In the genomic region with DNA sequence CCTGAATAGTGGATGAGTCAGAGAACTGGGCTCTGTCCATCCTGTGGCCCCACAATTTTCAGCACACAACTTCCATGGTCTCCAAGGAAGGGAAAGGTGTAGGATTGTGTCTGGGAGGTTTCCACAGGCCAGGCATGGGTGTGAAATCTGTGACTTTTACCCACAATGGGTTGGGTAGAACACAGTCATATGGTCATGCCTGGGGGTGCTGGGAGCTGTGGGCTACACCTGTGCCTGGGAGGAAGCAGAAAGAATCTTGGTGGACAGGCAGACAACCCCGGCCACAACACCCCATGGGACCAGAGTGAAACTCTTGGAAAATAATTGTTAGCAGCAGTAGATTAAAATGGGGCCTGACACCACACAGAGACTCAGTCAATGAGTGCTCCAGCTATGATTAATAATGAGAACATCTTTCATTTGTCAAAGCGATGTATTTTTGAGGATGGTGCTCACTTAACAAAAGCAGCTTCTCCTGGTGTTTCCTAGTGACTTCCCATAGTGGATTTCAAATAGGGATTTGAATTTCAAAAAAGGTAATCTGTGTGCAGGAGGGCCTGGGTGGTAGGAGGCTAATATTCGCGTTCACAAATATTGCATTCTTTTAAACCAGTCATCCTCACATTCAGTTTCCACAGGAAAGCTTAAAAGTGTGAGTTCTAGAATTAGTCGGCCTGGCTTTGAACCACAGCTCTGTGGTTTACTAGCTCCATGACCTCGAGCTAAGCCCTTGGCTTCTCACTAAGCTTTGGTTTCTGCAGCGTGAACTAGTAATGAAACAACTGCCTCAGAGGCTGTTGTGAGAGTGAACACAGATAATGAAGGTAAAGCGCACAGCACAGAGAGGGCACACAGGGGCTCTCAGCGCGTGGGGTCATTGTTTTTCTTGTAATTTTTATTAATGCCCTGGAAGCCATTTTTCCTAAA, we compare ENCODE assay signal across 15 cellular contexts.
DNase-seq lines count a peak whose midpoint lies in the region; ATAC-seq lines count a peak whose summit lies in the region.
"Had no signal": no experiment of that assay in that cellular context is flagged by ENCODE, and none has a peak within 500 bp of the region (broad histone marks: within the 10 kb centered on the region; RNA-seq: fewer than 3 reads in every experiment).

No MANE protein-coding gene starts in this region.

- H3K9me3 Mint-ChIP-seq in activated naive CD4-positive, alpha-beta T cell treated with anti-CD3 and anti-CD28 coated beads, Interleukin-2, amount 50 U/mL, for 72 hours = no peaks in the 10 kb centered on the region
- no peaks in the 10 kb centered on the region for H3K9me3 Mint-ChIP-seq in immature natural killer cell

- H3K36me3 Mint-ChIP-seq in activated naive CD4-positive, alpha-beta T cell treated with anti-CD3 and anti-CD28 coated beads, Interleukin-2, amount 50 U/mL, for 72 hours = no peaks in the 10 kb centered on the region
- peaks cover 0 to 4% (median 3%) of the 10 kb centered on the region in 3 donors for H3K36me3 Mint-ChIP-seq in immature natural killer cell

- H3K27me3 Mint-ChIP-seq in immature natural killer cell (ENCODE audit: low read depth in 3 of 3) = peaks cover 0 to 9% (median 4%) of the 10 kb centered on the region in 3 donors

- no peak overlapping the region for H3K27ac Mint-ChIP-seq in activated naive CD4-positive, alpha-beta T cell treated with anti-CD3 and anti-CD28 coated beads, Interleukin-2, amount 50 U/mL, for 72 hours
- peak overlapping the region in 4 of 6 donors; percentile 25 to 86 (median 40) for H3K27ac Mint-ChIP-seq in immature natural killer cell
- H3K27ac Mint-ChIP-seq: B cell had no signal

- ATAC-seq in activated naive CD4-positive, alpha-beta T cell treated with anti-CD3 and anti-CD28 coated beads, Interleukin-2, amount 50 U/mL, for 72 hours = peak; percentile 54 to 91
- ATAC-seq: HepG2 had no signal

- peak overlapping the region; percentile 57 to 76 (median 67) for H3K4me3 Mint-ChIP-seq in immature natural killer cell
- H3K4me3 Mint-ChIP-seq: B cell had no signal

- H3K4me1 Mint-ChIP-seq in immature natural killer cell = peaks cover 26 to 30% of the 10 kb centered on the region in 2 donors
- H3K4me1 Mint-ChIP-seq: B cell had no signal

- DNase-seq in activated naive CD4-positive, alpha-beta T cell treated with anti-CD3 and anti-CD28 coated beads, Interleukin-2, amount 50 U/mL, for 72 hours (ENCODE audit: low spot score in 2 of 2) = no peak
- DNase-seq in activated naive CD4-positive, alpha-beta T cell (lab: John Stamatoyannopoulos, UW) = no peak
- peak; percentile 84 for DNase-seq in MV-4-11 (lab: John Stamatoyannopoulos, UW)
- peak; percentile 26 to 61 (median 46) for DNase-seq in immature natural killer cell
- no peak for DNase-seq in NCI-H146 (lab: John Stamatoyannopoulos, UW)
- no peak for DNase-seq in AG20443 (ENCODE audit: low spot score)
- no peak for DNase-seq in activated CD4-positive, CD25-positive, alpha-beta regulatory T cell treated with anti-CD3 and anti-CD28 coated beads, Interleukin-2, amount 50 U/mL, for 72 hours
- DNase-seq: ACHN, MM.1S, NCI-H2029, NCI-H2171 treated with DMSO at 0.1 percent for 48 hours, NCI-H82, SJCRH30 had no signal

Comparison
In these comparisons a context has a peak if more than half of its experiments do, and no peak if none do; other contexts are left out.
1. DNase-seq: peak in MV-4-11 (single experiment) and immature natural killer cell (3 of 3); none in activated naive CD4-positive, alpha-beta T cell treated with anti-CD3 and anti-CD28 coated beads, Interleukin-2, amount 50 U/mL, for 72 hours (0 of 2), activated naive CD4-positive, alpha-beta T cell (0 of 4), NCI-H146 (single experiment), AG20443 (single experiment) and activated CD4-positive, CD25-positive, alpha-beta regulatory T cell treated with anti-CD3 and anti-CD28 coated beads, Interleukin-2, amount 50 U/mL, for 72 hours (single experiment).
2. H3K27ac Mint-ChIP-seq: peak in immature natural killer cell (4 of 6); none in activated naive CD4-positive, alpha-beta T cell treated with anti-CD3 and anti-CD28 coated beads, Interleukin-2, amount 50 U/mL, for 72 hours (0 of 2).